18 cellular contexts compared by ENCODE assay signal in genomic region chr1:210800301-210800700, GRCh38.
"Had no signal": no experiment of that assay in that cellular context is flagged by ENCODE, and none has a peak within 500 bp of the region (broad histone marks: within the 10 kb centered on the region; RNA-seq: fewer than 3 reads in every experiment).

No MANE protein-coding gene starts in this region.

- H3K4me1 Mint-ChIP-seq: memory B cell had no signal

- H3K27me3 ChIP-seq: brain microvascular endothelial cell, esophagus muscularis mucosa, heart left ventricle, transverse colon, uterus had no signal

- H3K9me3 ChIP-seq: esophagus muscularis mucosa, gastroesophageal sphincter, heart left ventricle, psoas muscle, suprapubic skin, transverse colon, uterus had no signal

- DNase-seq: activated CD4-positive, alpha-beta T cell treated with anti-CD3 and anti-CD28 coated beads, Interleukin-2, amount 50 U/mL, for 4 hours; activated effector memory CD4-positive, alpha-beta T cell treated with anti-CD3 and anti-CD28 coated beads, Interleukin-2, amount 50 U/mL, for 16 hours; activated naive CD4-positive, alpha-beta T cell treated with anti-CD3 and anti-CD28 coated beads, Interleukin-2, amount 50 U/mL, for 16 hours; activated T-cell treated with anti-CD3 and anti-CD28 coated beads, Interleukin-2, amount 50 U/mL, for 72 hours; aorta; brain microvascular endothelial cell; effector CD8-positive, alpha-beta T cell; heart left ventricle; psoas muscle; right cardiac atrium; stimulated activated CD4-positive, alpha-beta T cell treated with anti-CD3 and anti-CD28 coated beads, Interleukin-2, amount 100 ng/mL, for 24 hours; transverse colon; uterus had no signal

- H3K9me3 Mint-ChIP-seq: activated T-cell treated with anti-CD3 and anti-CD28 coated beads, Interleukin-2, amount 50 U/mL, for 72 hours; memory B cell; stimulated activated naive CD8-positive, alpha-beta T cell treated with anti-CD3 and anti-CD28 coated beads, Interleukin-15, Interleukin-2, amounts not matched to agents 100 ng/mL and 50 ng/mL, for 24 hours had no signal

- H3K27ac ChIP-seq: brain microvascular endothelial cell, esophagus muscularis mucosa, gastroesophageal sphincter, heart left ventricle, psoas muscle, suprapubic skin, transverse colon, uterus had no signal

- H3K4me3 Mint-ChIP-seq: activated T-cell treated with anti-CD3 and anti-CD28 coated beads, Interleukin-2, amount 50 U/mL, for 72 hours; memory B cell; stimulated activated naive CD8-positive, alpha-beta T cell treated with anti-CD3 and anti-CD28 coated beads, Interleukin-15, Interleukin-2, amounts not matched to agents 100 ng/mL and 50 ng/mL, for 24 hours had no signal

- ATAC-seq: activated T-cell treated with anti-CD3 and anti-CD28 coated beads, Interleukin-2, amount 50 U/mL, for 72 hours; gastroesophageal sphincter; heart left ventricle; psoas muscle; right cardiac atrium had no signal

- H3K4me1 ChIP-seq: esophagus muscularis mucosa, gastroesophageal sphincter, heart left ventricle, psoas muscle, suprapubic skin, transverse colon, uterus had no signal

- H3K36me3 Mint-ChIP-seq: memory B cell had no signal

- H3K27ac Mint-ChIP-seq: activated T-cell treated with anti-CD3 and anti-CD28 coated beads, Interleukin-2, amount 50 U/mL, for 72 hours; memory B cell; stimulated activated naive CD8-positive, alpha-beta T cell treated with anti-CD3 and anti-CD28 coated beads, Interleukin-15, Interleukin-2, amounts not matched to agents 100 ng/mL and 50 ng/mL, for 24 hours had no signal
